8 cellular contexts compared by ENCODE assay signal in genomic region chr11:125164422-125165110, GRCh38.
DNase-seq lines count a peak whose midpoint lies in the region; ATAC-seq and TF ChIP-seq lines count a peak whose summit lies in the region.

TSS of gene PKNOX2 (plus strand) at chr11:125164751. CDS start at chr11:125351306, 186,555 bp downstream.

- peak; percentile 49 for TF ChIP-seq CTCF in epithelial cell of esophagus (IDR thresholded peaks at IDR 0.05; ENCODE audit: insufficient read depth, low read depth, low read length, missing control alignments)

- peak within 1 kb of the TSS; percentile 43 for H3K4me3 ChIP-seq in epithelial cell of esophagus (ENCODE audit: low read length)

- DNase-seq in AG08396 (ENCODE audit: low spot score): peak; percentile 87
- DNase-seq in NCI-H2227 (lab: John Stamatoyannopoulos, UW; ENCODE audit: unreplicated experiment): peak; percentile 76
- DNase-seq in activated CD8-positive, alpha-beta memory T cell treated with anti-CD3 and anti-CD28 coated beads, Interleukin-2, amount 50 U/mL, for 48 hours: peak; percentile 87
- peak; percentile 68 for DNase-seq in epithelial cell of esophagus (ENCODE audit: low read depth)
- peak; percentile 81 for DNase-seq in midbrain (lab: John Stamatoyannopoulos, UW)
- DNase-seq in stimulated activated CD8-positive, alpha-beta memory T cell treated with anti-CD3 and anti-CD28 coated beads, Interleukin-2, amount 100 ng/mL, for 1 hour (ENCODE audit: low read depth in 2 of 2): peak; percentile 9 to 55

- ATAC-seq in GM19438 (IDR thresholded peaks at IDR 0.05; ENCODE audit: low read depth, unreplicated experiment) (peak; percentile 58), HG02981 (IDR thresholded peaks at IDR 0.05; ENCODE audit: unreplicated experiment) (no peak)

Comparison
In these comparisons a context has a peak if more than half of its experiments do, and no peak if none do; other contexts are left out.
1. DNase-seq: peak in every context shown above with its lines; median percentile 87 in AG08396; 87 in activated CD8-positive, alpha-beta memory T cell treated with anti-CD3 and anti-CD28 coated beads, Interleukin-2, amount 50 U/mL, for 48 hours; 81 in midbrain; 76 in NCI-H2227; 68 in epithelial cell of esophagus; 32 in stimulated activated CD8-positive, alpha-beta memory T cell treated with anti-CD3 and anti-CD28 coated beads, Interleukin-2, amount 100 ng/mL, for 1 hour.